23 cellular contexts compared by ENCODE assay signal in genomic region chr1:60279798-60280197, GRCh38.
A peak's percentile ranks its signal among the peaks of the same experiment; 100 is the strongest.
DNase-seq lines count a peak whose midpoint lies in the region; ATAC-seq and TF ChIP-seq lines count a peak whose summit lies in the region.
"Had no signal": no experiment of that assay in that cellular context is flagged by ENCODE, and none has a peak within 500 bp of the region (broad histone marks: within the 10 kb centered on the region; RNA-seq: fewer than 3 reads in every experiment).

No MANE protein-coding gene starts in this region.

- no peak overlapping the region for H3K4me3 Mint-ChIP-seq in nephron
- H3K4me3 Mint-ChIP-seq: activated CD4-positive, alpha-beta T cell treated with anti-CD3 and anti-CD28 coated beads, Interleukin-2, amount 10 ng/mL, durations not matched to agents 7 days and 5 days; activated T-helper 17 cell treated with anti-CD3 and anti-CD28 coated beads, Interleukin-2, amount 50 U/mL, for 72 hours; CD4-positive, CD25-positive, alpha-beta regulatory T cell; stimulated activated naive B cell treated with anti-CD40 and anti-IgM and Interleukin-4, amounts not matched to agents 10 μg/mL and 1 μg/mL and 100 μg/mL, for 72 hours had no signal

- H3K9me3 ChIP-seq in fibroblast of lung (ENCODE audit: control insufficient read depth, insufficient read depth, low read depth, low read length) (no peaks in the 10 kb centered on the region), stomach (no peaks in the 10 kb centered on the region)
- H3K9me3 ChIP-seq: neutrophil, thoracic aorta had no signal

- no peak overlapping the region for H3K9ac ChIP-seq in fibroblast of lung (ENCODE audit: insufficient read depth, low read length)

- TF ChIP-seq EP300 in stomach (IDR thresholded peaks at IDR 0.05), result no peak

- H3K4me1 Mint-ChIP-seq in nephron, result peaks cover 62% of the 10 kb centered on the region
- H3K4me1 Mint-ChIP-seq: activated T-helper 17 cell treated with anti-CD3 and anti-CD28 coated beads, Interleukin-2, amount 50 U/mL, for 72 hours; CD4-positive, CD25-positive, alpha-beta regulatory T cell; stimulated activated naive B cell treated with anti-CD40 and anti-IgM and Interleukin-4, amounts not matched to agents 10 μg/mL and 1 μg/mL and 100 μg/mL, for 72 hours had no signal

- intact Hi-C loops in stomach (cut with DNase I; ENCODE audit: low total_unique reads), result no loop called here

- H3K4me3 ChIP-seq in fibroblast of lung (replicated peaks in 1 of 4; ENCODE audit: control extremely low read depth in 1 of 4, insufficient read depth in 1 of 4, low read depth in 3 of 4, low read length in 4 of 4), result no peak overlapping the region
- H3K4me3 ChIP-seq in stomach, result no peak overlapping the region
- H3K4me3 ChIP-seq: thoracic aorta had no signal

- no peak for TF ChIP-seq CTCF in fibroblast of lung (conservative IDR thresholded peaks at IDR 0.05 in 1 of 2, IDR thresholded peaks at IDR 0.05 in 1 of 2; ENCODE audit: low read depth in 1 of 2, low read length in 2 of 2)
- no peak for TF ChIP-seq CTCF in nephron (IDR thresholded peaks at IDR 0.05; ENCODE audit: unreplicated experiment in 3 of 3)
- no peak for TF ChIP-seq CTCF in stomach (IDR thresholded peaks at IDR 0.05)

- no peaks in the 10 kb centered on the region for H4K20me1 ChIP-seq in fibroblast of lung (ENCODE audit: control insufficient read depth, extremely low read depth, insufficient read depth, low read length)

- TF ChIP-seq POLR2A in stomach (IDR thresholded peaks at IDR 0.05), result no peak

- H3K4me2 ChIP-seq in fibroblast of lung (ENCODE audit: extremely low read depth, insufficient read depth, low read length), result no peak overlapping the region

- H3K79me2 ChIP-seq in fibroblast of lung (ENCODE audit: control insufficient read depth, insufficient read depth, low read length), result no peaks in the 10 kb centered on the region

- no peak overlapping the region for H2AFZ ChIP-seq in fibroblast of lung (ENCODE audit: low read length)

- H3K27me3 ChIP-seq in fibroblast of lung (ENCODE audit: control insufficient read depth, insufficient read depth, low read length) (no peaks in the 10 kb centered on the region), stomach (no peaks in the 10 kb centered on the region)
- H3K27me3 ChIP-seq: foreskin keratinocyte, neutrophil had no signal

- no peaks in the 10 kb centered on the region for H3K36me3 Mint-ChIP-seq in nephron (ENCODE audit: low read depth)
- H3K36me3 Mint-ChIP-seq: activated naive CD4-positive, alpha-beta T cell treated with anti-CD3 and anti-CD28 coated beads, Interleukin-2, amount 50 U/mL, for 72 hours; CD4-positive, CD25-positive, alpha-beta regulatory T cell; stimulated activated naive B cell treated with anti-CD40 and anti-IgM and Interleukin-4, amounts not matched to agents 10 μg/mL and 1 μg/mL and 100 μg/mL, for 72 hours had no signal

- H3K27ac ChIP-seq in fibroblast of lung (ENCODE audit: insufficient read depth, low read length) (no peak overlapping the region), stomach (no peak overlapping the region)
- H3K27ac ChIP-seq: foreskin keratinocyte, neutrophil, thoracic aorta had no signal

- H3K27ac Mint-ChIP-seq in nephron, result peak overlapping the region in 2 of 3 experiments; percentile 81 to 82
- H3K27ac Mint-ChIP-seq: activated CD4-positive, alpha-beta T cell treated with anti-CD3 and anti-CD28 coated beads, Interleukin-2, amount 10 ng/mL, durations not matched to agents 7 days and 5 days; activated naive CD4-positive, alpha-beta T cell treated with anti-CD3 and anti-CD28 coated beads, Interleukin-2, amount 50 U/mL, for 72 hours; activated T-helper 17 cell treated with anti-CD3 and anti-CD28 coated beads, Interleukin-2, amount 50 U/mL, for 72 hours; CD4-positive, CD25-positive, alpha-beta regulatory T cell; stimulated activated naive B cell treated with anti-CD40 and anti-IgM and Interleukin-4, amounts not matched to agents 10 μg/mL and 1 μg/mL and 100 μg/mL, for 72 hours had no signal

- no peak for ATAC-seq in HG03159 (IDR thresholded peaks at IDR 0.05; ENCODE audit: unreplicated experiment)
- ATAC-seq: activated naive CD4-positive, alpha-beta T cell treated with anti-CD3 and anti-CD28 coated beads, Interleukin-2, amount 50 U/mL, for 72 hours; activated T-helper 17 cell treated with anti-CD3 and anti-CD28 coated beads, Interleukin-2, amount 50 U/mL, for 72 hours; foreskin keratinocyte; stimulated activated naive B cell treated with anti-CD40 and anti-IgM and Interleukin-4, amounts not matched to agents 10 μg/mL and 1 μg/mL and 100 μg/mL, for 72 hours had no signal

- H3K27me3 Mint-ChIP-seq in nephron (ENCODE audit: low read depth), result no peaks in the 10 kb centered on the region
- H3K27me3 Mint-ChIP-seq: activated CD4-positive, alpha-beta T cell treated with anti-CD3 and anti-CD28 coated beads, Interleukin-2, amount 10 ng/mL, durations not matched to agents 7 days and 5 days; activated T-helper 17 cell treated with anti-CD3 and anti-CD28 coated beads, Interleukin-2, amount 50 U/mL, for 72 hours; CD4-positive, CD25-positive, alpha-beta regulatory T cell; stimulated activated naive B cell treated with anti-CD40 and anti-IgM and Interleukin-4, amounts not matched to agents 10 μg/mL and 1 μg/mL and 100 μg/mL, for 72 hours had no signal

- peaks cover 2% of the 10 kb centered on the region for H3K9me3 Mint-ChIP-seq in nephron
- H3K9me3 Mint-ChIP-seq: activated CD4-positive, alpha-beta T cell treated with anti-CD3 and anti-CD28 coated beads, Interleukin-2, amount 10 ng/mL, durations not matched to agents 7 days and 5 days; activated naive CD4-positive, alpha-beta T cell treated with anti-CD3 and anti-CD28 coated beads, Interleukin-2, amount 50 U/mL, for 72 hours; activated T-helper 17 cell treated with anti-CD3 and anti-CD28 coated beads, Interleukin-2, amount 50 U/mL, for 72 hours; stimulated activated naive B cell treated with anti-CD40 and anti-IgM and Interleukin-4, amounts not matched to agents 10 μg/mL and 1 μg/mL and 100 μg/mL, for 72 hours had no signal

- H3K4me1 ChIP-seq in fibroblast of lung (ENCODE audit: control insufficient read depth, extremely low read depth, insufficient read depth, low read length) (peaks cover 7% of the 10 kb centered on the region), stomach (peaks cover 5 to 31% (median 14%) of the 10 kb centered on the region in 4 donors)

- H3K36me3 ChIP-seq in fibroblast of lung (ENCODE audit: control insufficient read depth, insufficient read depth, low read length), result no peaks in the 10 kb centered on the region
- H3K36me3 ChIP-seq in stomach, result no peaks in the 10 kb centered on the region
- H3K36me3 ChIP-seq: neutrophil, thoracic aorta had no signal

- DNase-seq in EL, result peak; percentile 33
- DNase-seq in amniotic epithelial cell (ENCODE audit: low read depth), result peak; percentile 17
- DNase-seq in fibroblast of lung (ENCODE audit: low read depth in 2 of 2), result peak; percentile 51 to 70
- no peak for DNase-seq in SW 1271 (lab: John Stamatoyannopoulos, UW)
- DNase-seq in stomach, result no peak
- no peak for DNase-seq in NOMO-1 treated with dmso at 0.1 percent for 144 hours (lab: John Stamatoyannopoulos, UW; ENCODE audit: unreplicated experiment)
- DNase-seq: ACHN; activated CD4-positive, alpha-beta T cell treated with anti-CD3 and anti-CD28 coated beads, Interleukin-2, amount 10 ng/mL, durations not matched to agents 7 days and 5 days; CD4-positive, CD25-positive, alpha-beta regulatory T cell; DMS153; GF-D8; Karpas-422; mammary epithelial cell; NCI-H345; stimulated activated CD4-positive, alpha-beta T cell treated with anti-CD3 and anti-CD28 coated beads, Interleukin-2, amount 100 ng/mL, for 48 hours; stimulated activated naive B cell treated with anti-CD40 and anti-IgM and Interleukin-4, amounts not matched to agents 10 μg/mL and 1 μg/mL and 100 μg/mL, for 72 hours had no signal

Comparison
In these comparisons a context has a peak if more than half of its experiments do, and no peak if none do; other contexts are left out.
1. DNase-seq: peak in EL (single experiment), amniotic epithelial cell (single experiment) and fibroblast of lung (2 of 2); none in SW 1271 (0 of 2), stomach (single experiment) and NOMO-1 treated with dmso at 0.1 percent for 144 hours (single experiment).